11 cellular contexts compared by ENCODE assay signal in genomic region chr2:46314065-46314835, GRCh38. TPM values are rescaled to one million over a fixed set of nuclear protein-coding genes. Genes with fewer than 3 reads are reported as not detected.
DNase-seq lines count a peak whose midpoint lies in the region; FAIRE-seq and TF ChIP-seq lines count a peak whose summit lies in the region.
"Had no signal": no experiment of that assay in that cellular context is flagged by ENCODE, and none has a peak within 500 bp of the region (broad histone marks: within the 10 kb centered on the region; RNA-seq: fewer than 3 reads in every experiment).

No MANE protein-coding gene starts in this region.

- DNase-seq in AG04450 (ENCODE audit: low read depth, low spot score) (no peak), keratinocyte (ENCODE audit: low read depth, low spot score) (no peak), cortex of kidney (lab: John Stamatoyannopoulos, UW) (no peak), posterior vena cava (ENCODE audit: low spot score) (no peak), Ammon's horn (ENCODE audit: low spot score) (no peak), iPS-NIHi7 (ENCODE audit: extremely low spot score) (no peak)
- DNase-seq: activated naive CD4-positive, alpha-beta T cell treated with anti-CD3 and anti-CD28 coated beads, Interleukin-2, amount 50 U/mL, for 16 hours; occipital lobe; T-helper 2 cell had no signal

- H3K9me3 ChIP-seq in AG04450 (ENCODE audit: control insufficient read depth, insufficient read depth, low read length): no peaks in the 10 kb centered on the region
- H3K9me3 ChIP-seq in keratinocyte (ENCODE audit: control insufficient read depth, low read depth, low read length): no peaks in the 10 kb centered on the region

- H2AFZ ChIP-seq in keratinocyte (ENCODE audit: control insufficient read depth, low read length): no peak overlapping the region

- dilution Hi-C loops in keratinocyte (cut with MboI; ENCODE audit: extremely low pct_ligation_motif_present, low sequenced_read_pairs): no loop called here

- no peaks in the 10 kb centered on the region for H3K9me1 ChIP-seq in keratinocyte (ENCODE audit: control insufficient read depth, extremely low read depth, insufficient read depth, low read length)

- peaks cover 0 to 12% of the 10 kb centered on the region in 2 experiments for H3K36me3 ChIP-seq in keratinocyte (ENCODE audit: control insufficient read depth in 2 of 2, extremely low read depth in 1 of 2, insufficient read depth in 2 of 2, low read length in 2 of 2)

- H3K9ac ChIP-seq in keratinocyte (ENCODE audit: control insufficient read depth, extremely low read depth, insufficient read depth, low read length): peak overlapping the region; percentile 66

- CTCF ChIA-PET in AG04450 (lab: Charles Lee): interaction anchor here (1.1 kb wide), 1 partner anchor 250 kb away, joined by 3 read pairs; no protein-coding TSS in a partner anchor

- peaks cover 82% of the 10 kb centered on the region for H3K4me1 ChIP-seq in keratinocyte (ENCODE audit: control insufficient read depth, extremely low read depth, insufficient read depth, low read length)

- no peaks in the 10 kb centered on the region for H4K20me1 ChIP-seq in keratinocyte (ENCODE audit: control insufficient read depth, extremely low read depth, insufficient read depth, low read length)

- peak overlapping the region; percentile 63 for H3K4me2 ChIP-seq in keratinocyte (ENCODE audit: control insufficient read depth, extremely low read depth, insufficient read depth, low read depth, low read length)

- TF ChIP-seq CTCF in AG04450 (IDR thresholded peaks at IDR 0.05; ENCODE audit: low read depth, low read length) (no peak), WI38 (IDR thresholded peaks at IDR 0.05; ENCODE audit: low read depth, low read length) (no peak), keratinocyte (optimal IDR thresholded peaks at IDR 0.05 in 1 of 3, IDR thresholded peaks at IDR 0.05 in 1 of 3, conservative IDR thresholded peaks at IDR 0.05 in 1 of 3; ENCODE audit: extremely low read depth in 1 of 3, insufficient read depth in 2 of 3, low read length in 3 of 3) (no peak)

- H3K27me3 ChIP-seq in AG04450 (ENCODE audit: control insufficient read depth, insufficient read depth, low read length) (no peaks in the 10 kb centered on the region), keratinocyte (ENCODE audit: control insufficient read depth, extremely low read depth, insufficient read depth, low read length) (no peaks in the 10 kb centered on the region)

- H3K27ac ChIP-seq in AG04450 (ENCODE audit: low read depth, low read length) (peak overlapping the region; percentile 87), keratinocyte (ENCODE audit: control insufficient read depth, insufficient read depth, low read length) (peak overlapping the region; percentile 87), skin epidermis (peak overlapping the region in 11 of 21 experiments; percentile 12 to 76 (median 64))

- peak overlapping the region; percentile 15 for H3K4me3 ChIP-seq in AG04450 (ENCODE audit: low read depth, low read length)
- H3K4me3 ChIP-seq in WI38 (ENCODE audit: low read depth, low read length): peak overlapping the region; percentile 23; the same call in 1 of the 2 replicates
- no peak overlapping the region for H3K4me3 ChIP-seq in keratinocyte (ENCODE audit: control insufficient read depth in 2 of 3, extremely low read depth in 1 of 3, insufficient read depth in 2 of 3, low read depth in 1 of 3, low read length in 3 of 3)
- no peak overlapping the region for H3K4me3 ChIP-seq in skin epidermis

- POLR2A ChIA-PET in AG04450 (lab: Yijun Ruan, JAX): no interaction called here

- intact Hi-C loops in posterior vena cava (cut with DNase I): no loop called here

- no peak for FAIRE-seq in keratinocyte (lab: Jason Lieb, UNC)

- H3K79me2 ChIP-seq in keratinocyte (ENCODE audit: control insufficient read depth, insufficient read depth, low read length): peaks cover 57% of the 10 kb centered on the region

RNA-seq across cellular contexts. Expression of gene EPAS1, which starts 17.0 kb away (rescaled TPM):
- polyA plus RNA-seq in AG04450 (2011; rRNA removed) (506 and 522 TPM in 2 replicates), keratinocyte (91.0 to 153 TPM (median 96.7 TPM) in 3 replicates)
- 444 and 588 TPM in 2 replicates for polyA minus RNA-seq in AG04450 (2011; rRNA and poly(A)+ RNA removed)
- polyA plus RNA-seq in keratinocyte (2011; ENCODE audit: low read depth): 38.1 TPM
- 102 and 135 TPM in 2 replicates for polyA plus RNA-seq in keratinocyte (2011; cell fraction: cytosol; rRNA removed)
- polyA plus RNA-seq in keratinocyte (2011; cell fraction: nucleus; rRNA removed): 154 and 178 TPM in 2 replicates
- polyA plus RNA-seq in keratinocyte (2012; ENCODE audit: low replicate concordance): 76.1 and 76.9 TPM in 2 replicates
- 99.9 to 166 TPM (median 147 TPM) in 3 replicates for polyA minus RNA-seq in keratinocyte
- polyA minus RNA-seq in keratinocyte (2011; cell fraction: cytosol; rRNA and poly(A)+ RNA removed): 168 TPM
- 123 and 210 TPM in 2 replicates for polyA minus RNA-seq in keratinocyte (2011; cell fraction: nucleus; rRNA and poly(A)+ RNA removed)
- total RNA-seq in posterior vena cava: 100 to 1,000 TPM; 374 to 478 TPM

Comparison
In these comparisons a context has a peak if more than half of its experiments do, and no peak if none do; other contexts are left out.
1. H3K4me3 ChIP-seq: peak in AG04450 (single experiment) and WI38 (single experiment); none in keratinocyte (0 of 3) and skin epidermis (0 of 7).
2. Peak in every context shown above with its lines, with median percentiles within 50 percentile points of each other: H3K27ac ChIP-seq.